19 cellular contexts compared by ENCODE assay signal in the genomic region with DNA sequence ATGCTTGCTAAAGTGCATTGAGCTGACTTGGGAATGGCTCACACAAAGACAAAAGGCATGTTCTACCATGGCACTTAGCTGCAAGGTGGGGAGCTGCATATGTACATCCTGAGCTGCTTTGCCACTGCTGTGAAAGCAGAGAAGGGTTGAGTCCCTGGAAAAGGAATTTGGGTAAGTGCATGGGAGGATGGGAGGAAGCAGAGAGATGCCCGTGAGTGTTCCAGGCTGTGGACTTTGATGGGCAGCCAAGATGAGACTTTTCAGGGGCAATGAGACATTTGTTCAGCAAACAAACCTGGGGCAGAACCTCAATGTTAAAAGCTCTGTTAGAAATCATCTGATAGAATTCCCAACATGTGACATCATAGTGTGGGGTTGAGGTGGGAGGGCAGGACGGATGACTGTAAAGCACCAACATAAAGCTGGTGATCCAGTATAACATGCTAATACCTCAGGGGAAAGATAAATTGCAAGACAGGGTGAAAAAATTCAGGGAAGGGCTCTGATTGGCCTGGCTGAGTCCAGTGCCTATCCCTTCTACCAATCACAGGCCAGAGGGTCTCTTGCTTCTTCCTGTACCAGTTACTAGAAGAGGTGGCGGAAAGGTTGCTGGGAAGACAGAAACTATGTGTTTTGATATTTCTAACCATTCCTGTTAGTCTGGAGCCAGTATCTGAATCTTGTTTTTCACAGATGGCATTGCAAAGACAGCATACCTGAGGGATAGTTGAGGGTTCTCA.
"Had no signal": no experiment of that assay in that cellular context is flagged by ENCODE, and none has a peak within 500 bp of the region (broad histone marks: within the 10 kb centered on the region; RNA-seq: fewer than 3 reads in every experiment).

No MANE protein-coding gene starts in this region.

- H3K9me3 ChIP-seq: esophagus muscularis mucosa, neutrophil, sigmoid colon, spleen, thoracic aorta, upper lobe of right lung had no signal

- H3K9ac ChIP-seq: parathyroid adenoma had no signal

- ATAC-seq: activated CD8-positive, alpha-beta T cell treated with anti-CD3 and anti-CD28 coated beads, Interleukin-2, amount 10 ng/mL, durations not matched to agents 7 days and 5 days; natural killer cell; stimulated activated naive B cell treated with anti-CD40 and anti-IgM and Interleukin-4, amounts not matched to agents 10 μg/mL and 1 μg/mL and 100 μg/mL, for 72 hours; upper lobe of right lung had no signal

- H3K27ac ChIP-seq: esophagus muscularis mucosa, neutrophil, parathyroid adenoma, sigmoid colon, spleen, thoracic aorta, upper lobe of right lung had no signal

- DNase-seq: activated CD4-positive, alpha-beta T cell treated with anti-CD3 and anti-CD28 coated beads, Interleukin-2, amount 10 ng/mL, durations not matched to agents 24 days and 14 days; activated CD8-positive, alpha-beta T cell treated with anti-CD3 and anti-CD28 coated beads, Interleukin-2, amount 10 ng/mL, durations not matched to agents 7 days and 5 days; activated naive CD4-positive, alpha-beta T cell treated with Interleukin-2 at 50 U/mL for 16 hours; activated T-cell treated with anti-CD3 and anti-CD28 coated beads, Interleukin-2, amount 50 U/mL, for 24 hours; effector CD8-positive, alpha-beta T cell; immature natural killer cell; natural killer cell; sigmoid colon; spleen; stimulated activated naive B cell treated with anti-CD40 and anti-IgM and Interleukin-4, amounts not matched to agents 10 μg/mL and 1 μg/mL and 100 μg/mL, for 72 hours; upper lobe of right lung had no signal

- FAIRE-seq: astrocyte, endothelial cell of umbilical vein had no signal

- H3K9me3 Mint-ChIP-seq: activated T-cell treated with anti-CD3 and anti-CD28 coated beads, Interleukin-2, amount 50 U/mL, for 24 hours; activated T-helper 2 cell treated with anti-CD3 and anti-CD28 coated beads, Interferon-gamma antibody, Interleukin-2, Interleukin-4, amounts not matched to agents 10 μg/mL and 5 μg/mL and 100 μg/mL, durations not matched to agents 14 hours and 24 hours and 36 hours; dendritic cell treated with granulocyte-macrophage colony-stimulating factor and Interleukin-4, amounts not matched to agents 40 ng/mL and 50 ng/mL, for 4 days; immature natural killer cell; natural killer cell had no signal

- H3K36me3 Mint-ChIP-seq: immature natural killer cell; natural killer cell; stimulated activated naive B cell treated with anti-CD40 and anti-IgM and Interleukin-4, amounts not matched to agents 10 μg/mL and 1 μg/mL and 100 μg/mL, for 72 hours had no signal

- H3K79me2 ChIP-seq: parathyroid adenoma had no signal

- H3K27me3 ChIP-seq: sigmoid colon, upper lobe of right lung had no signal

- H3K27ac Mint-ChIP-seq: activated CD4-positive, alpha-beta T cell treated with anti-CD3 and anti-CD28 coated beads, Interleukin-2, amount 10 ng/mL, durations not matched to agents 24 days and 14 days; activated CD8-positive, alpha-beta T cell treated with anti-CD3 and anti-CD28 coated beads, Interleukin-2, amount 10 ng/mL, durations not matched to agents 7 days and 5 days; activated T-cell treated with anti-CD3 and anti-CD28 coated beads, Interleukin-2, amount 50 U/mL, for 24 hours; activated T-helper 2 cell treated with anti-CD3 and anti-CD28 coated beads, Interferon-gamma antibody, Interleukin-2, Interleukin-4, amounts not matched to agents 10 μg/mL and 5 μg/mL and 100 μg/mL, durations not matched to agents 14 hours and 24 hours and 36 hours; dendritic cell treated with granulocyte-macrophage colony-stimulating factor and Interleukin-4, amounts not matched to agents 40 ng/mL and 50 ng/mL, for 4 days; immature natural killer cell; natural killer cell; stimulated activated naive B cell treated with anti-CD40 and anti-IgM and Interleukin-4, amounts not matched to agents 10 μg/mL and 1 μg/mL and 100 μg/mL, for 72 hours had no signal

- H3K4me1 ChIP-seq: esophagus muscularis mucosa, sigmoid colon, upper lobe of right lung had no signal

- H3K36me3 ChIP-seq: esophagus muscularis mucosa, neutrophil, sigmoid colon, spleen, thoracic aorta, upper lobe of right lung had no signal

- H2AFZ ChIP-seq: parathyroid adenoma had no signal

- H3K4me3 Mint-ChIP-seq: activated CD4-positive, alpha-beta T cell treated with anti-CD3 and anti-CD28 coated beads, Interleukin-2, amount 10 ng/mL, durations not matched to agents 24 days and 14 days; activated CD8-positive, alpha-beta T cell treated with anti-CD3 and anti-CD28 coated beads, Interleukin-2, amount 10 ng/mL, durations not matched to agents 7 days and 5 days; activated T-cell treated with anti-CD3 and anti-CD28 coated beads, Interleukin-2, amount 50 U/mL, for 24 hours; dendritic cell treated with granulocyte-macrophage colony-stimulating factor and Interleukin-4, amounts not matched to agents 40 ng/mL and 50 ng/mL, for 4 days; immature natural killer cell; natural killer cell; stimulated activated naive B cell treated with anti-CD40 and anti-IgM and Interleukin-4, amounts not matched to agents 10 μg/mL and 1 μg/mL and 100 μg/mL, for 72 hours had no signal

- H3K4me3 ChIP-seq: esophagus muscularis mucosa, sigmoid colon, spleen, thoracic aorta, upper lobe of right lung had no signal

- H3K27me3 Mint-ChIP-seq: activated T-cell treated with anti-CD3 and anti-CD28 coated beads, Interleukin-2, amount 50 U/mL, for 24 hours had no signal
